11 cellular contexts compared by ENCODE assay signal in genomic region chr3:45604066-45604465, GRCh38.
"Had no signal": no experiment of that assay in that cellular context is flagged by ENCODE, and none has a peak within 500 bp of the region (broad histone marks: within the 10 kb centered on the region; RNA-seq: fewer than 3 reads in every experiment).

No MANE protein-coding gene starts in this region.

- H3K9me3 ChIP-seq: ovary, suprapubic skin had no signal

- H3K4me3 ChIP-seq: ovary, suprapubic skin had no signal

- H3K36me3 ChIP-seq: ovary had no signal

- H3K27me3 ChIP-seq: ovary, suprapubic skin had no signal

- DNase-seq: activated CD4-positive, alpha-beta T cell treated with anti-CD3 and anti-CD28 coated beads for 4 hours; activated naive CD4-positive, alpha-beta T cell treated with anti-CD3 and anti-CD28 coated beads, Interleukin-2, amount 10 ng/mL, durations not matched to agents 7 days and 5 days; endodermal cell; erythroblast; glutamatergic neuron; mesenchymal stem cell; ovary; stimulated activated CD4-positive, alpha-beta T cell treated with anti-CD3 and anti-CD28 coated beads, Interleukin-1b, Interleukin-23, amount 100 ng/mL, for 48 hours; stimulated activated naive CD4-positive, alpha-beta T cell had no signal

- H3K27ac ChIP-seq: ovary, suprapubic skin had no signal

- ATAC-seq: SK-N-SH treated with all-trans-retinoic acid at 6 μM for 48 hours had no signal
